19 cellular contexts compared by ENCODE assay signal in genomic region chr6:167573461-167574215, GRCh38.
DNase-seq lines count a peak whose midpoint lies in the region; ATAC-seq, FAIRE-seq and TF ChIP-seq lines count a peak whose summit lies in the region.
"Had no signal": no experiment of that assay in that cellular context is flagged by ENCODE, and none has a peak within 500 bp of the region (broad histone marks: within the 10 kb centered on the region; RNA-seq: fewer than 3 reads in every experiment).

No MANE protein-coding gene starts in this region.

- H3K79me2 ChIP-seq in HepG2 (ENCODE audit: insufficient read depth, low read length), result no peaks in the 10 kb centered on the region

- 36% methylated on average over 16 of the region's 16 CpGs for WGBS in esophagus muscularis mucosa
- WGBS in HepG2 (ENCODE audit: low lambda C conversion rate), result 24% methylated on average over 16 of the region's 16 CpGs
- 78 to 84% methylated on average over 16 of the region's 16 CpGs for WGBS in sigmoid colon, 2 donors

- H3K4me2 ChIP-seq in HepG2 (ENCODE audit: low read depth, low read length), result peak overlapping the region; percentile 47

- no peak overlapping the region for H2AFZ ChIP-seq in HepG2 (ENCODE audit: low read length)
- H2AFZ ChIP-seq: GM23248 had no signal

- peak; percentile 10; the same call in 2 of the 3 replicates for ATAC-seq in HepG2
- no peak for ATAC-seq in HG03108 (IDR thresholded peaks at IDR 0.05; ENCODE audit: unreplicated experiment)

- no peaks in the 10 kb centered on the region for H3K27me3 ChIP-seq in H7 (ENCODE audit: control insufficient read depth, insufficient read depth, low read length)
- no peaks in the 10 kb centered on the region for H3K27me3 ChIP-seq in esophagus muscularis mucosa
- peaks cover 12 to 25% of the 10 kb centered on the region in 2 experiments; a peak in 4 of 5 replicates for H3K27me3 ChIP-seq in HepG2 (ENCODE audit: control insufficient read depth in 1 of 2, insufficient read depth in 2 of 2, low read length in 2 of 2)
- H3K27me3 ChIP-seq in sigmoid colon, result no peaks in the 10 kb centered on the region
- no peaks in the 10 kb centered on the region for H3K27me3 ChIP-seq in BE2C
- H3K27me3 ChIP-seq: heart left ventricle, transverse colon had no signal

- DNase-seq in H7 (peak; percentile 51), esophagus muscularis mucosa (ENCODE audit: extremely low spot score) (peak; percentile 77), HepG2 (ENCODE audit: low spot score) (no peak), sigmoid colon (peak; percentile 57), BE2C (no peak), T1000 (lab: John Stamatoyannopoulos, UW) (no peak), DMS 273 (lab: John Stamatoyannopoulos, UW; ENCODE audit: unreplicated experiment) (no peak)
- DNase-seq: activated effector memory CD4-positive, alpha-beta T cell treated with Interleukin-2 at 50 U/mL for 16 hours; amniotic stem cell; CD4-positive, alpha-beta T cell; erythroblast; GM23248; heart left ventricle; NCI-H187 treated with DMSO at 0.1 percent for 48 hours; NCI-H524; retina; transverse colon had no signal

- FAIRE-seq in HepG2 (lab: Jason Lieb, UNC), result no peak
- FAIRE-seq: keratinocyte had no signal

- peak overlapping the region; percentile 50 to 73 (median 66) for H3K27ac ChIP-seq in esophagus muscularis mucosa (replicated peaks in 1 of 4)
- H3K27ac ChIP-seq in HepG2 (ENCODE audit: extremely low read length, insufficient read depth, low read length), result no peak overlapping the region
- peak overlapping the region; percentile 0 to 67 (median 52) for H3K27ac ChIP-seq in sigmoid colon
- H3K27ac ChIP-seq: GM23248 had no signal

- TF ChIP-seq CTCF in esophagus muscularis mucosa (IDR thresholded peaks at IDR 0.05) (no peak), HepG2 (CRISPR knock-in tag; IDR thresholded peaks at IDR 0.05) (no peak), sigmoid colon (IDR thresholded peaks at IDR 0.05) (no peak), BE2C (IDR thresholded peaks at IDR 0.05; ENCODE audit: low read depth, low read length) (no peak)

- POLR2A ChIA-PET in HepG2 (lab: Yijun Ruan, JAX), result no interaction called here

- no peak for TF ChIP-seq EP300 in esophagus muscularis mucosa (IDR thresholded peaks at IDR 0.05)
- no peak for TF ChIP-seq EP300 in HepG2 (IDR thresholded peaks at IDR 0.05; ENCODE audit: low read depth in 2 of 2, low read length in 2 of 2)
- TF ChIP-seq EP300 in HepG2 (CRISPR knock-in tag; IDR thresholded peaks at IDR 0.05; ENCODE audit: borderline replicate concordance), result no peak
- no peak for TF ChIP-seq EP300 in sigmoid colon (IDR thresholded peaks at IDR 0.05)

- no peak overlapping the region; the same call in 1 of the 2 replicates for H3K9ac ChIP-seq in HepG2 (ENCODE audit: insufficient read depth, low read depth, low read length)
- H3K9ac ChIP-seq: GM23248 had no signal

- intact Hi-C loops in esophagus muscularis mucosa (cut with DNase I), result no loop called here
- intact Hi-C loops in HepG2 (cut with micrococcal nuclease; ENCODE audit: unreplicated experiment), result no loop called here
- intact Hi-C loops in sigmoid colon (cut with DNase I), result no loop called here

- H3K4me1 ChIP-seq in esophagus muscularis mucosa, result peaks cover 4 to 26% (median 23%) of the 10 kb centered on the region in 4 donors
- peaks cover 40% of the 10 kb centered on the region for H3K4me1 ChIP-seq in HepG2 (ENCODE audit: insufficient read depth, low read length)
- H3K4me1 ChIP-seq in sigmoid colon, result peaks cover 0 to 21% (median 16%) of the 10 kb centered on the region in 4 donors
- H3K4me1 ChIP-seq in BE2C, result no peaks in the 10 kb centered on the region

- no TSS peak for BruUV-seq in HepG2 (replicated peaks; lab: Mats Ljungman, UMichigan)

- TF ChIP-seq RAD21 in HepG2 (CRISPR knock-in tag; IDR thresholded peaks at IDR 0.05), result no peak

- TF ChIP-seq POLR2A in esophagus muscularis mucosa (IDR thresholded peaks at IDR 0.05; ENCODE audit: low read depth), result no peak
- no peak for TF ChIP-seq POLR2A in HepG2 (IDR thresholded peaks at IDR 0.05; ENCODE audit: insufficient read depth in 1 of 2, low read depth in 2 of 2, low read length in 2 of 2)
- no peak for TF ChIP-seq POLR2A in sigmoid colon (IDR thresholded peaks at IDR 0.05)

- H3K4me3 ChIP-seq in H7 (ENCODE audit: insufficient read depth, low read depth, low read length) (no peak overlapping the region), esophagus muscularis mucosa (peak overlapping the region in 2 of 4 donors; percentile 12 to 22), HepG2 (replicated peaks in 1 of 3; ENCODE audit: insufficient read depth in 1 of 3, low read depth in 2 of 3, low read length in 3 of 3) (no peak overlapping the region; a peak in 1 of 6 replicates), sigmoid colon (no peak overlapping the region), BE2C (ENCODE audit: low read depth, low read length) (no peak overlapping the region)
- H3K4me3 ChIP-seq: GM23248, transverse colon had no signal

- H3K9me3 ChIP-seq in esophagus muscularis mucosa (no peaks in the 10 kb centered on the region), HepG2 (ENCODE audit: low read length) (no peaks in the 10 kb centered on the region), sigmoid colon (no peaks in the 10 kb centered on the region), BE2C (no peaks in the 10 kb centered on the region)
- H3K9me3 ChIP-seq: heart left ventricle, transverse colon had no signal

- in situ Hi-C loops in HepG2 (cut with HindIII; ENCODE audit: extremely low pct_ligation_motif_present, low pct_unique_long_range_greater_than_20kb), result no loop called here

- CTCF ChIA-PET in HepG2 (lab: Yijun Ruan, JAX; ENCODE audit: low intra/inter-chr PET ratio, low total read pairs), result no interaction called here

- no peaks in the 10 kb centered on the region for H3K36me3 ChIP-seq in H7 (replicated peaks; ENCODE audit: control insufficient read depth, insufficient read depth, low read length)
- H3K36me3 ChIP-seq in esophagus muscularis mucosa, result no peaks in the 10 kb centered on the region
- H3K36me3 ChIP-seq in HepG2 (replicated peaks in 1 of 2; ENCODE audit: control insufficient read depth in 1 of 2, insufficient read depth in 2 of 2, low read length in 2 of 2), result no peaks in the 10 kb centered on the region
- H3K36me3 ChIP-seq in sigmoid colon, result no peaks in the 10 kb centered on the region
- no peaks in the 10 kb centered on the region for H3K36me3 ChIP-seq in BE2C
- H3K36me3 ChIP-seq: heart left ventricle, transverse colon had no signal

- H4K20me1 ChIP-seq in HepG2 (ENCODE audit: insufficient read depth, low read length), result no peaks in the 10 kb centered on the region

TF ChIP-seq in HepG2, 621 proteins besides CTCF, POLR2A, EP300 and RAD21:
- TF ChIP-seq SP5 (CRISPR knock-in tag; IDR thresholded peaks at IDR 0.05; ENCODE audit: borderline replicate concordance, low read depth) (no peak), ZNF276 (CRISPR knock-in tag; IDR thresholded peaks at IDR 0.05; ENCODE audit: low read depth) (no peak), SOX6 (IDR thresholded peaks at IDR 0.05) (no peak), SOX6 (CRISPR knock-in tag; IDR thresholded peaks at IDR 0.05) (0 out of 2 replicates have a peak, but pooled peaks have one; percentile 3)
- TF ChIP-seq, protein P1, sequence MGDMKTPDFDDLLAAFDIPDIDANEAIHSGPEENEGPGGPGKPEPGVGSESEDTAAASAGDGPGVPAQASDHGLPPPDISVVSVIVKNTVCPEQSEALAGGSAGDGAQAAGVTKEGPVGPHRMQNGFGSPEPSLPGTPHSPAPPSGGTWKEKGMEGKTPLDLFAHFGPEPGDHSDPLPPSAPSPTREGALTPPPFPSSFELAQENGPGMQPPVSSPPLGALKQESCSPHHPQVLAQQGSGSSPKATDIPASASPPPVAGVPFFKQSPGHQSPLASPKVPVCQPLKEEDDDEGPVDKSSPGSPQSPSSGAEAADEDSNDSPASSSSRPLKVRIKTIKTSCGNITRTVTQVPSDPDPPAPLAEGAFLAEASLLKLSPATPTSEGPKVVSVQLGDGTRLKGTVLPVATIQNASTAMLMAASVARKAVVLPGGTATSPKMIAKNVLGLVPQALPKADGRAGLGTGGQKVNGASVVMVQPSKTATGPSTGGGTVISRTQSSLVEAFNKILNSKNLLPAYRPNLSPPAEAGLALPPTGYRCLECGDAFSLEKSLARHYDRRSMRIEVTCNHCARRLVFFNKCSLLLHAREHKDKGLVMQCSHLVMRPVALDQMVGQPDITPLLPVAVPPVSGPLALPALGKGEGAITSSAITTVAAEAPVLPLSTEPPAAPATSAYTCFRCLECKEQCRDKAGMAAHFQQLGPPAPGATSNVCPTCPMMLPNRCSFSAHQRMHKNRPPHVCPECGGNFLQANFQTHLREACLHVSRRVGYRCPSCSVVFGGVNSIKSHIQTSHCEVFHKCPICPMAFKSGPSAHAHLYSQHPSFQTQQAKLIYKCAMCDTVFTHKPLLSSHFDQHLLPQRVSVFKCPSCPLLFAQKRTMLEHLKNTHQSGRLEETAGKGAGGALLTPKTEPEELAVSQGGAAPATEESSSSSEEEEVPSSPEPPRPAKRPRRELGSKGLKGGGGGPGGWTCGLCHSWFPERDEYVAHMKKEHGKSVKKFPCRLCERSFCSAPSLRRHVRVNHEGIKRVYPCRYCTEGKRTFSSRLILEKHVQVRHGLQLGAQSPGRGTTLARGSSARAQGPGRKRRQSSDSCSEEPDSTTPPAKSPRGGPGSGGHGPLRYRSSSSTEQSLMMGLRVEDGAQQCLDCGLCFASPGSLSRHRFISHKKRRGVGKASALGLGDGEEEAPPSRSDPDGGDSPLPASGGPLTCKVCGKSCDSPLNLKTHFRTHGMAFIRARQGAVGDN (CRISPR knock-in tag; IDR thresholded peaks at IDR 0.05), result peak; percentile 31; the same call in 1 of the 2 replicates

Comparison
In these comparisons a context has a peak if more than half of its experiments do, and no peak if none do; other contexts are left out.
1. DNase-seq: peak in H7 (single experiment), esophagus muscularis mucosa (single experiment) and sigmoid colon (single experiment); none in HepG2 (single experiment), BE2C (single experiment), T1000 (single experiment) and DMS 273 (single experiment).